8 cellular contexts compared by ENCODE assay signal in the genomic region with DNA sequence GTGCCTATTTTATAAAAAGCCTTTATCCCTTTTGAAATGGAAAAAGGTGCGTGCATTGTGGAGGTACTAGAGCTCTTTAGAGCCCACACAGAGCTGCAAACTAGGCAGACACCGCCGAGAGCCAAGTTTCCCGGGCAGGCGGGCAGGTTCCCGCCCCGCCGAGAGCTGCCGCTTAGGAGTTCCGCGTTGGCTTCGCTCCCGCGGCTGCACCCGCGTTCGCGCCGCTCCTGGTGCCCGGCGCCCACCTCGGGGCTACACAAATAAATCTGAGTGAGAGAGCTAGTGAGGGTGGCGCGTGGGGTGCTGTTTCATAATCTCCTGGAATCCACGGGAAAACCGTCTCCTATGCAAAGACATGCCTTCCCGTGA. TPM values are rescaled to one million over a fixed set of nuclear protein-coding genes. Genes with fewer than 3 reads are reported as not detected.
DNase-seq lines count a peak whose midpoint lies in the region; ATAC-seq and TF ChIP-seq lines count a peak whose summit lies in the region.

No MANE protein-coding gene starts in this region.

- H3K4me3 Mint-ChIP-seq in activated CD4-positive, alpha-beta T cell treated with anti-CD3 and anti-CD28 coated beads for 36 hours, result peak overlapping the region; percentile 52
- H3K4me3 Mint-ChIP-seq in T-helper 17 cell, result peak overlapping the region; percentile 77

- no peaks in the 10 kb centered on the region for H3K9me3 Mint-ChIP-seq in activated CD4-positive, alpha-beta T cell treated with anti-CD3 and anti-CD28 coated beads for 36 hours (ENCODE audit: low read depth)

- CTCF ChIA-PET in activated CD4-positive, alpha-beta T cell treated with anti-CD3 and anti-CD28 coated beads for 36 hours (lab: Charles Lee), result no interaction called here
- CTCF ChIA-PET in OCI-LY7 (lab: Charles Lee; ENCODE audit: unreplicated experiment), result no interaction called here

- no peak overlapping the region for H2AFZ ChIP-seq in OCI-LY7 (ENCODE audit: low read length)

- POLR2A ChIA-PET in activated CD4-positive, alpha-beta T cell treated with anti-CD3 and anti-CD28 coated beads for 36 hours (lab: Charles Lee), result interaction anchor here (0.6 kb wide), 1 partner anchor 42 kb away, joined by 3 read pairs; no protein-coding TSS in a partner anchor
- POLR2A ChIA-PET in OCI-LY7 (lab: Charles Lee), result no interaction called here

- no peaks in the 10 kb centered on the region for H4K20me1 ChIP-seq in OCI-LY7 (ENCODE audit: insufficient read depth, low read length)

- H3K79me2 ChIP-seq in OCI-LY7 (ENCODE audit: insufficient read depth, low read depth, low read length), result no peaks in the 10 kb centered on the region

- no peaks in the 10 kb centered on the region for H3K9me2 ChIP-seq in OCI-LY7 (ENCODE audit: insufficient read depth, low read length)

- ATAC-seq in activated CD4-positive, alpha-beta T cell treated with anti-CD3 and anti-CD28 coated beads for 36 hours, result no peak
- ATAC-seq in T-helper 17 cell (no peak), omental fat pad (ENCODE audit: low FRiP score) (peak; percentile 28), GM18870 (IDR thresholded peaks at IDR 0.05; ENCODE audit: unreplicated experiment) (no peak)

- peak; percentile 6 for DNase-seq in activated CD4-positive, alpha-beta T cell treated with anti-CD3 and anti-CD28 coated beads for 36 hours
- DNase-seq in activated CD4-positive, alpha-beta T cell treated with anti-CD3 and anti-CD28 coated beads, Interleukin-2, amount 50 U/mL, for 48 hours, result no peak
- DNase-seq in T-helper 17 cell (no peak), fibroblast of pulmonary artery (ENCODE audit: low read depth) (no peak), omental fat pad (ENCODE audit: low spot score) (no peak), OCI-LY7 (ENCODE audit: low spot score) (no peak), dedifferentiated amniotic fluid mesenchymal stem cell (ENCODE audit: extremely low spot score) (no peak)

- no peak overlapping the region for H3K27ac Mint-ChIP-seq in activated CD4-positive, alpha-beta T cell treated with anti-CD3 and anti-CD28 coated beads for 36 hours
- no peak overlapping the region for H3K27ac Mint-ChIP-seq in T-helper 17 cell

- intact Hi-C loops in activated CD4-positive, alpha-beta T cell treated with anti-CD3 and anti-CD28 coated beads for 36 hours (cut with DNase I, micrococcal nuclease), result no loop called here
- intact Hi-C loops in OCI-LY7 (cut with micrococcal nuclease; ENCODE audit: unreplicated experiment), result no loop called here

- peaks cover 41% of the 10 kb centered on the region for H3K27me3 Mint-ChIP-seq in activated CD4-positive, alpha-beta T cell treated with anti-CD3 and anti-CD28 coated beads for 36 hours
- H3K27me3 Mint-ChIP-seq in T-helper 17 cell, result peaks cover 40% of the 10 kb centered on the region

- TF ChIP-seq CTCF in fibroblast of pulmonary artery (IDR thresholded peaks at IDR 0.05; ENCODE audit: low read length, missing control alignments) (no peak), omental fat pad (IDR thresholded peaks at IDR 0.05) (no peak), OCI-LY7 (conservative IDR thresholded peaks at IDR 0.05; ENCODE audit: low read length) (no peak)

- no peak overlapping the region for H3K4me2 ChIP-seq in OCI-LY7 (ENCODE audit: low read length)

- no TSS peak for BruUV-seq in OCI-LY7 (replicated peaks; lab: Mats Ljungman, UMichigan)

- H3K36me3 ChIP-seq in OCI-LY7 (ENCODE audit: insufficient read depth, low read length), result no peaks in the 10 kb centered on the region

- H3K4me1 ChIP-seq in OCI-LY7 (ENCODE audit: insufficient read depth, low read length, poor library complexity, severe bottlenecking), result no peaks in the 10 kb centered on the region

- peaks cover 9% of the 10 kb centered on the region for H3K4me1 Mint-ChIP-seq in activated CD4-positive, alpha-beta T cell treated with anti-CD3 and anti-CD28 coated beads for 36 hours
- peaks cover 2% of the 10 kb centered on the region for H3K4me1 Mint-ChIP-seq in T-helper 17 cell

- H3K27ac ChIP-seq in OCI-LY7 (ENCODE audit: low read depth, low read length, poor library complexity, severe bottlenecking), result no peak overlapping the region

- H3K9me3 ChIP-seq in T-helper 17 cell (ENCODE audit: control insufficient read depth, low read length, poor library complexity, severe bottlenecking) (no peaks in the 10 kb centered on the region), OCI-LY7 (ENCODE audit: low read length) (no peaks in the 10 kb centered on the region)

- no peaks in the 10 kb centered on the region for H3K36me3 Mint-ChIP-seq in activated CD4-positive, alpha-beta T cell treated with anti-CD3 and anti-CD28 coated beads for 36 hours (ENCODE audit: low read depth)
- H3K36me3 Mint-ChIP-seq in T-helper 17 cell (ENCODE audit: low read depth), result peaks cover 2% of the 10 kb centered on the region

- peak overlapping the region; percentile 84 for H3K4me3 ChIP-seq in fibroblast of pulmonary artery (replicated peaks; ENCODE audit: low read depth, low read length)
- no peak overlapping the region for H3K4me3 ChIP-seq in OCI-LY7 (ENCODE audit: low read depth, low read length, poor library complexity, severe bottlenecking)

RNA-seq across cellular contexts. Expression of a gene that starts 0.7 kb away (rescaled TPM):
- total RNA-seq in activated CD4-positive, alpha-beta T cell treated with anti-CD3 and anti-CD28 coated beads for 36 hours, result under 1 TPM; 0.14 to 0.23 TPM
- total RNA-seq in T-helper 17 cell (under 1 TPM in 1 of 2 donors, not detected in 1; 0.50 TPM), omental fat pad (10 to 100 TPM; 12.2 to 29.8 (median 19.8) TPM), OCI-LY7 (2022) (not detected in 2 replicates)
- not detected in 2 replicates for total RNA-seq in OCI-LY7 (2014; rRNA removed; shearing (Covaris generic))

Comparison
In these comparisons a context has a peak if more than half of its experiments do, and no peak if none do; other contexts are left out.
1. RNA of a gene that starts 0.7 kb away (total RNA-seq): 12.2 to 29.8 TPM in omental fat pad; 0.50 TPM in T-helper 17 cell, 0.14 to 0.23 TPM in activated CD4-positive, alpha-beta T cell treated with anti-CD3 and anti-CD28 coated beads for 36 hours and not detected in OCI-LY7; every median in the first group is over 4 times any median in the second.